Comparison of ENCODE assay signal across 19 cellular contexts in the genomic region with DNA sequence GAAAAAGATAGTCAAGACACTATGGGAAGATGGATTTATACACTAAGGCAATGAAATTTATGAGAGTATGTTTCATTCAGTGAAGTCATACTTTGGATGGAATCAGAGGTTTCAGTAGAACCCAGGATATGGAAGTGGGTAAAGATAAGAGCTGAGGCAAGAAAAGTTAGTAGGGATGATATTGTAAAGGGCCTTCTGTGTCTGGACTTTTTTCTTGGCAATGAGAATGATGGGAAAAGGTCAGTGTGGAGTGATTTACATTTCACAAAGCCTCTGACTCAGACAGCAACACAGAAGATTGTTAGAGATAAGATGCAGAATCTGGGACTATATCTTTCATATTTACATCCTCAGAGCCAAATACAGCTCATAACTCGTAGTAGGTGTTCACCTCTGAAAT. TPM values are rescaled to one million over a fixed set of nuclear protein-coding genes. Genes with fewer than 3 reads are reported as not detected.
DNase-seq lines count a peak whose midpoint lies in the region; ATAC-seq and TF ChIP-seq lines count a peak whose summit lies in the region.
"Had no signal": no experiment of that assay in that cellular context is flagged by ENCODE, and none has a peak within 500 bp of the region (broad histone marks: within the 10 kb centered on the region; RNA-seq: fewer than 3 reads in every experiment).

No MANE protein-coding gene starts in this region.

- DNase-seq in amniotic epithelial cell (ENCODE audit: low read depth): peak; percentile 97
- DNase-seq in fibroblast of mammary gland (ENCODE audit: low read depth): peak; percentile 3
- DNase-seq in gastrocnemius medialis: no peak
- DNase-seq in inferior parietal cortex (ENCODE audit: extremely low spot score): no peak
- DNase-seq in NCI-H1694 treated with DMSO at 0.1 percent for 48 hours (lab: John Stamatoyannopoulos, UW): no peak
- DNase-seq: activated CD8-positive, alpha-beta memory T cell treated with anti-CD3 and anti-CD28 coated beads, Interleukin-2, amount 50 U/mL, for 4 hours; CD4-positive, alpha-beta T cell; kidney glomerular epithelial cell; NCI-H1417 treated with DMSO at 0.1 percent for 48 hours; NCI-H524; stimulated activated CD4-positive, alpha-beta T cell treated with anti-CD3 and anti-CD28 coated beads, Interleukin-1b, Interleukin-23, amount 100 ng/mL, for 48 hours had no signal

- H3K4me3 ChIP-seq in HEK293 (ENCODE audit: low read depth, low read length) (no peak overlapping the region), fibroblast of mammary gland (ENCODE audit: control insufficient read depth, low read depth, low read length) (no peak overlapping the region), gastrocnemius medialis (no peak overlapping the region)
- H3K4me3 ChIP-seq: lung, prostate gland, skin epidermis, suprapubic skin, vagina had no signal

- in situ Hi-C loops in gastrocnemius medialis (cut with MboI; ENCODE audit: low sequenced_read_pairs in 4 of 4): no loop called here

- TF ChIP-seq CTCF in HEK293 (tag by site-specific recombination; IDR thresholded peaks at IDR 0.05) (no peak), fibroblast of mammary gland (conservative IDR thresholded peaks at IDR 0.05; ENCODE audit: control insufficient read depth, insufficient read depth, low read depth, low read length) (no peak), gastrocnemius medialis (IDR thresholded peaks at IDR 0.05 in 4 of 5, conservative IDR thresholded peaks at IDR 0.05 in 1 of 5) (no peak)

- no peaks in the 10 kb centered on the region for H3K27me3 ChIP-seq in gastrocnemius medialis
- H3K27me3 ChIP-seq: suprapubic skin, vagina had no signal

- POLR2A ChIA-PET in HEK293 (lab: Yijun Ruan, JAX): no interaction called here

- CTCF ChIA-PET in HEK293 (lab: Yijun Ruan, JAX): interaction anchor here (0.6 kb wide), 3 partner anchors 34 to 1587 kb away, joined by 3 to 4 read pairs (median 4); no protein-coding TSS in a partner anchor

- H3K4me1 ChIP-seq in HEK293 (ENCODE audit: control insufficient read depth, insufficient read depth, low read length): peaks cover 8% of the 10 kb centered on the region
- H3K4me1 ChIP-seq in gastrocnemius medialis: peaks cover 48 to 50% of the 10 kb centered on the region in 2 donors
- H3K4me1 ChIP-seq: prostate gland, suprapubic skin had no signal

- ATAC-seq in gastrocnemius medialis: peak; percentile 20 to 24
- no peak for ATAC-seq in GM21723 (IDR thresholded peaks at IDR 0.05; ENCODE audit: unreplicated experiment)

- H3K36me3 ChIP-seq in HEK293 (ENCODE audit: control insufficient read depth in 2 of 2, insufficient read depth in 1 of 2, low read length in 2 of 2): no peaks in the 10 kb centered on the region
- no peaks in the 10 kb centered on the region for H3K36me3 ChIP-seq in gastrocnemius medialis
- H3K36me3 ChIP-seq: prostate gland, suprapubic skin, vagina had no signal

- H3K9me3 ChIP-seq in HEK293 (ENCODE audit: control insufficient read depth, insufficient read depth, low read depth, low read length) (no peaks in the 10 kb centered on the region), gastrocnemius medialis (no peaks in the 10 kb centered on the region)
- H3K9me3 ChIP-seq: prostate gland, suprapubic skin, vagina had no signal

- no peak for TF ChIP-seq POLR2A in gastrocnemius medialis (IDR thresholded peaks at IDR 0.05)

- intact Hi-C loops in gastrocnemius medialis (cut with DNase I; ENCODE audit: low total_unique reads): no loop called here

- H3K27ac ChIP-seq in HEK293 (ENCODE audit: extremely low read depth, low read depth, low read length): no peak overlapping the region
- H3K27ac ChIP-seq in gastrocnemius medialis: peak overlapping the region; percentile 79 to 89 (median 85)
- H3K27ac ChIP-seq: HL-60, prostate gland, skin epidermis, suprapubic skin, vagina had no signal

TF ChIP-seq in HEK293, 187 proteins besides CTCF, POLR2A, EP300 and RAD21:
- TF ChIP-seq ZNF658 (tag by site-specific recombination; IDR thresholded peaks at IDR 0.05) (no peak), ZBTB21 (tag by site-specific recombination; IDR thresholded peaks at IDR 0.05) (no peak), ZNF600 (tag by site-specific recombination; IDR thresholded peaks at IDR 0.05) (0 out of 2 replicates have a peak, but pooled peaks have one; percentile 42), OSR2 (tag by site-specific recombination; IDR thresholded peaks at IDR 0.05) (peak; percentile 19; the same call in 1 of the 2 replicates), GLIS1 (tag by site-specific recombination; IDR thresholded peaks at IDR 0.05) (no peak), ZNF155 (tag by site-specific recombination; IDR thresholded peaks at IDR 0.05) (no peak), ZNF621 (tag by site-specific recombination; IDR thresholded peaks at IDR 0.05) (no peak)
- TF ChIP-seq, protein P1, sequence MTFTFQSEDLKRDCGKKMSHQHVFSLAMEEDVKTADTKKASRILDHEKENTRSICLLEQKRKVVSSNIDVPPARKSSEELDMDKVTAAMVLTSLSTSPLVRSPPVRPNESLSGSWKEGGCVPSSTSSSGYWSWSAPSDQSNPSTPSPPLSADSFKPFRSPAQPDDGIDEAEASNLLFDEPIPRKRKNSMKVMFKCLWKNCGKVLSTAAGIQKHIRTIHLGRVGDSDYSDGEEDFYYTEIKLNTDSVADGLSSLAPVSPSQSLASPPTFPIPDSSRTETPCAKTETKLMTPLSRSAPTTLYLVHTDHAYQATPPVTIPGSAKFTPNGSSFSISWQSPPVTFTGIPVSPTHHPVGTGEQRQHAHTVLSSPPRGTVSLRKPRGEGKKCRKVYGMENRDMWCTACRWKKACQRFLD (tag by site-specific recombination; IDR thresholded peaks at IDR 0.05): no peak
TF ChIP-seq in HEK293: peak in this region for 2.

RNA-seq across cellular contexts. Expression of a gene that starts 32.1 kb away (rescaled TPM):
- 100 to 1,000 TPM in 3 of 4 donors, 10 to 100 TPM in 1; 92.9 to 182 (median 149) TPM for total RNA-seq in gastrocnemius medialis

RNA-seq across cellular contexts. Expression of a gene that starts 38.3 kb away (rescaled TPM):
- 1 to 10 TPM; 2.3 to 7.9 (median 4.9) TPM for total RNA-seq in gastrocnemius medialis
- total RNA-seq: vagina had no signal

Comparison
In these comparisons a context has a peak if more than half of its experiments do, and no peak if none do; other contexts are left out.
1. DNase-seq: peak in amniotic epithelial cell (single experiment) and fibroblast of mammary gland (single experiment); none in gastrocnemius medialis (0 of 2), inferior parietal cortex (single experiment) and NCI-H1694 treated with DMSO at 0.1 percent for 48 hours (single experiment).